ENCODE assay signal across 1 cellular context in the genomic region with DNA sequence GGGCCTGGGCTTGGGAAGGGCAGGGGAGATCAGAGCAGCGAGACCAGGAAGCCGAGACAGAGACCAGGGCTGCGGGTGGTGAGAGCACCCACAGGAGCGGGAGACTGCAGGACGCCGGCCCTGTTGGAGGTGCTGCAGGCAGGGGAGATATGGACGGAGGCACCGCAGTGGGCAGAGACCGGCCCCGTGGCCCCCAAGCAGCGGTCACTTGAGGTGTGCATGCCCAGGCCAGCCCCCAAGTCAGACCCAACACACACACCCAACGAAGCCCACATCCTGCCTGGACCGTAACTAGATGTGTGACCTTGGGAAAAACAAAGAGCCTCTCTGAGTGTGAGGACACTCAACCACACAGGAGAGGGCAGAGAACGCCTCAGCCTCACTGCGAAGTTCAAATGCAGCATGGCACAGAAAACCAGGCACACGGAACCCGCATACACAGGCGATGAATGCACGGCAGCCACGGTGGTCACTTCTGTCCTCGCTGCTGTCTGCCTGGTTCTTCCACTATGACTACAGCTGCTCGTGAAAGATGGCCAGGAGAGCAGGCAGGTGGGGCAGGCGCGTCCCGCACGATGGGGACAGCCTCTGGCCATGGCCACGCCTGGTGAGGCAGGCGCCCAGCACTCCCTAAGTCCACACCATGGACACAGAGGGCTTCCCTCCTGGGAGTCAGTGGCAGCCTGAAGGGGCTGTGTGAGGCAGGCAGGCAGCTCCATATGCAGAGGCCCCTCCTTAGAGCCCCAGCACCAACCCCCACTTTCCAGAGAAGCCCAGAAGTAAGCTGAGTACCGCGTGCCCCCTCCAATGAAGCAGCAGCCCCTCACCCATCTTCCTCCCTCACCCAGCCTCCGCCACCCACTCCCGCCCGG.
TF ChIP-seq lines count a peak whose summit lies in the region.

No MANE protein-coding gene starts in this region.

TF ChIP-seq in H1, 55 proteins besides CTCF, POLR2A, EP300 and RAD21:
- TF ChIP-seq TCF12 (IDR thresholded peaks at IDR 0.05; ENCODE audit: low read depth, low read length) = no peak
- TF ChIP-seq PHF8 (conservative IDR thresholded peaks at IDR 0.05; ENCODE audit: low read depth, low read length) = no peak
- no peak for TF ChIP-seq JUN (IDR thresholded peaks at IDR 0.05; ENCODE audit: low read depth, low read length)
- TF ChIP-seq CREB1 (IDR thresholded peaks at IDR 0.05) = no peak
- no peak for TF ChIP-seq TEAD4 (IDR thresholded peaks at IDR 0.05; ENCODE audit: low read depth, low read length)
- TF ChIP-seq SP2 (IDR thresholded peaks at IDR 0.05; ENCODE audit: low read length) = no peak
- TF ChIP-seq CHD1 (IDR thresholded peaks at IDR 0.05; ENCODE audit: low read depth, low read length) = no peak
- TF ChIP-seq, protein P1, sequence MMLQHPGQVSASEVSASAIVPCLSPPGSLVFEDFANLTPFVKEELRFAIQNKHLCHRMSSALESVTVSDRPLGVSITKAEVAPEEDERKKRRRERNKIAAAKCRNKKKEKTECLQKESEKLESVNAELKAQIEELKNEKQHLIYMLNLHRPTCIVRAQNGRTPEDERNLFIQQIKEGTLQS (IDR thresholded peaks at IDR 0.05; ENCODE audit: insufficient read depth, low read depth, low read length) = no peak
- TF ChIP-seq POLR2AphosphoS5 (IDR thresholded peaks at IDR 0.05; ENCODE audit: low read depth, low read length) = no peak
- no peak for TF ChIP-seq JUND (IDR thresholded peaks at IDR 0.05; ENCODE audit: low read length)
- no peak for TF ChIP-seq SIX5 (IDR thresholded peaks at IDR 0.05; ENCODE audit: low read depth, low read length)
- TF ChIP-seq NANOG (IDR thresholded peaks at IDR 0.05; ENCODE audit: insufficient read depth, low read depth, low read length, poor library complexity, severe bottlenecking) = no peak
- no peak for TF ChIP-seq BRCA1 (IDR thresholded peaks at IDR 0.05; ENCODE audit: low read depth, low read length)
- TF ChIP-seq GABPA (IDR thresholded peaks at IDR 0.05; ENCODE audit: borderline replicate concordance, insufficient read depth, low read length) = no peak
- TF ChIP-seq CEBPB (IDR thresholded peaks at IDR 0.05; ENCODE audit: low read depth, low read length) = no peak
- no peak for TF ChIP-seq KDM5A (IDR thresholded peaks at IDR 0.05; ENCODE audit: low read length)
- no peak for TF ChIP-seq YY1 (IDR thresholded peaks at IDR 0.05; ENCODE audit: low read depth, low read length)
- TF ChIP-seq HDAC6 (IDR thresholded peaks at IDR 0.05; ENCODE audit: low read depth, low read length) = no peak
- TF ChIP-seq, protein P2, sequence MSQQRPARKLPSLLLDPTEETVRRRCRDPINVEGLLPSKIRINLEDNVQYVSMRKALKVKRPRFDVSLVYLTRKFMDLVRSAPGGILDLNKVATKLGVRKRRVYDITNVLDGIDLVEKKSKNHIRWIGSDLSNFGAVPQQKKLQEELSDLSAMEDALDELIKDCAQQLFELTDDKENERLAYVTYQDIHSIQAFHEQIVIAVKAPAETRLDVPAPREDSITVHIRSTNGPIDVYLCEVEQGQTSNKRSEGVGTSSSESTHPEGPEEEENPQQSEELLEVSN (IDR thresholded peaks at IDR 0.05) = no peak
